10 cellular contexts compared by ENCODE assay signal in genomic region chr20:41139227-41140093, GRCh38. TPM values are rescaled to one million over a fixed set of nuclear protein-coding genes. Genes with fewer than 3 reads are reported as not detected.
A peak's percentile ranks its signal among the peaks of the same experiment; 100 is the strongest.
DNase-seq lines count a peak whose midpoint lies in the region; FAIRE-seq and TF ChIP-seq lines count a peak whose summit lies in the region.
"Had no signal": no experiment of that assay in that cellular context is flagged by ENCODE, and none has a peak within 500 bp of the region (broad histone marks: within the 10 kb centered on the region; RNA-seq: fewer than 3 reads in every experiment).

No MANE protein-coding gene starts in this region.

- no peak for TF ChIP-seq CTCF in DOHH2 (IDR thresholded peaks at IDR 0.05; ENCODE audit: low read depth, low read length, poor library complexity, severe bottlenecking)
- no peak for TF ChIP-seq CTCF in esophagus squamous epithelium (IDR thresholded peaks at IDR 0.05)
- no peak for TF ChIP-seq CTCF in prostate gland (IDR thresholded peaks at IDR 0.05)

- no peaks in the 10 kb centered on the region for H3K9me3 Mint-ChIP-seq in T-helper 2 cell treated with Interferon-gamma antibody and Interleukin-4, amounts not matched to agents 5 μg/mL and 100 μg/mL, for 36 hours

- FAIRE-seq in H54 (lab: Jason Lieb, UNC), result no peak
- FAIRE-seq: endometrium had no signal

- no peaks in the 10 kb centered on the region for H3K27me3 ChIP-seq in DOHH2 (ENCODE audit: control insufficient read depth, low read length)
- no peaks in the 10 kb centered on the region for H3K27me3 ChIP-seq in esophagus squamous epithelium
- no peaks in the 10 kb centered on the region for H3K27me3 ChIP-seq in prostate gland (replicated peaks; ENCODE audit: insufficient read depth)

- H3K27me3 Mint-ChIP-seq in T-helper 2 cell treated with Interferon-gamma antibody and Interleukin-4, amounts not matched to agents 5 μg/mL and 100 μg/mL, for 36 hours (ENCODE audit: low read depth), result no peaks in the 10 kb centered on the region

- H4K20me1 ChIP-seq in DOHH2 (ENCODE audit: control insufficient read depth, insufficient read depth, low read depth, low read length), result peaks cover 13% of the 10 kb centered on the region; the same call in 1 of the 2 replicates

- intact Hi-C loops in esophagus squamous epithelium (cut with DNase I) (loop anchor here (10.0 kb wide), 1 partner anchor 195 kb away; no protein-coding TSS in a partner anchor), prostate gland (cut with DNase I) (no loop called here)

- H3K4me3 ChIP-seq in DOHH2 (ENCODE audit: low read length) (peak overlapping the region; percentile 93), esophagus squamous epithelium (peak overlapping the region in 3 of 4 donors; percentile 72 to 98 (median 93)), prostate gland (peak overlapping the region in 1 of 2 donors; percentile 98)

- H3K4me3 Mint-ChIP-seq in T-helper 2 cell treated with Interferon-gamma antibody and Interleukin-4, amounts not matched to agents 5 μg/mL and 100 μg/mL, for 36 hours, result peak overlapping the region; percentile 92

- H3K36me3 ChIP-seq in DOHH2 (ENCODE audit: control insufficient read depth, low read length), result peaks cover 31% of the 10 kb centered on the region
- H3K36me3 ChIP-seq in esophagus squamous epithelium, result peaks cover 0 to 3% (median 0%) of the 10 kb centered on the region in 3 donors
- no peaks in the 10 kb centered on the region for H3K36me3 ChIP-seq in prostate gland

- peaks cover 69% of the 10 kb centered on the region for H3K4me1 Mint-ChIP-seq in T-helper 2 cell treated with Interferon-gamma antibody and Interleukin-4, amounts not matched to agents 5 μg/mL and 100 μg/mL, for 36 hours (ENCODE audit: low read depth)

- H3K27ac ChIP-seq in DOHH2 (ENCODE audit: low read depth, low read length), result no peak overlapping the region
- peak overlapping the region in 3 of 4 donors; percentile 91 to 98 (median 98) for H3K27ac ChIP-seq in esophagus squamous epithelium
- H3K27ac ChIP-seq in prostate gland, result peak overlapping the region; percentile 93 to 96

- TF ChIP-seq POLR2A in esophagus squamous epithelium (IDR thresholded peaks at IDR 0.05) (no peak), prostate gland (IDR thresholded peaks at IDR 0.05) (no peak), H54 (IDR thresholded peaks at IDR 0.05; ENCODE audit: low read depth, low read length) (no peak)

- H3K4me2 ChIP-seq in DOHH2 (ENCODE audit: low read length), result peak overlapping the region; percentile 93

- H3K4me1 ChIP-seq in DOHH2 (ENCODE audit: control insufficient read depth, low read length) (peaks cover 49% of the 10 kb centered on the region), esophagus squamous epithelium (peaks cover 35 to 90% (median 59%) of the 10 kb centered on the region in 3 donors), prostate gland (replicated peaks) (no peaks in the 10 kb centered on the region)

- H3K9me3 ChIP-seq in DOHH2 (ENCODE audit: control insufficient read depth, insufficient read depth, low read length) (no peaks in the 10 kb centered on the region), esophagus squamous epithelium (no peaks in the 10 kb centered on the region), prostate gland (no peaks in the 10 kb centered on the region)

- DNase-seq in T-helper 2 cell treated with Interferon-gamma antibody and Interleukin-4, amounts not matched to agents 5 μg/mL and 100 μg/mL, for 36 hours (ENCODE audit: low spot score), result peak; percentile 52
- DNase-seq in esophagus squamous epithelium (lab: John Stamatoyannopoulos, UW) (no peak), prostate gland (ENCODE audit: low spot score) (no peak), H54 (ENCODE audit: insufficient read length, low spot score) (no peak), activated gamma-delta T cell treated with Interleukin-2 at 50 U/mL for 16 hours (no peak), GM19240 (ENCODE audit: insufficient read length, low spot score) (no peak), NCI-H2107 (lab: John Stamatoyannopoulos, UW) (no peak)
- DNase-seq: NCI-H2029 had no signal

- peaks cover 71% of the 10 kb centered on the region for H3K79me2 ChIP-seq in DOHH2 (ENCODE audit: control insufficient read depth, low read length)

- H3K36me3 Mint-ChIP-seq in T-helper 2 cell treated with Interferon-gamma antibody and Interleukin-4, amounts not matched to agents 5 μg/mL and 100 μg/mL, for 36 hours (ENCODE audit: low read depth), result peaks cover 47% of the 10 kb centered on the region

- H3F3A ChIP-seq in DOHH2 (ENCODE audit: control insufficient read depth, insufficient read depth), result peaks cover 12% of the 10 kb centered on the region; the same call in 1 of the 2 replicates

- H3K27ac Mint-ChIP-seq in T-helper 2 cell treated with Interferon-gamma antibody and Interleukin-4, amounts not matched to agents 5 μg/mL and 100 μg/mL, for 36 hours, result peak overlapping the region; percentile 87

- no peaks in the 10 kb centered on the region for H3K9me2 ChIP-seq in DOHH2 (replicated peaks; ENCODE audit: control insufficient read depth, low read length)

- WGBS in esophagus squamous epithelium, 2 donors, result 46 to 47% methylated on average over 5 of the region's 5 CpGs
- 38% methylated on average over 5 of the region's 5 CpGs for WGBS in prostate gland

RNA-seq across cellular contexts. Expression of gene PLCG1, which starts 2.1 kb away (rescaled TPM):
- 10 to 100 TPM; 30.4 to 84.7 (median 47.8) TPM for total RNA-seq in esophagus squamous epithelium
- 100 to 1,000 TPM in 1 of 2 donors, 10 to 100 TPM in 1; 67.9 to 129 TPM for total RNA-seq in prostate gland
